Comparison of ENCODE assay signal across 18 cellular contexts in genomic region chr4:81930506-81931238, GRCh38.
DNase-seq lines count a peak whose midpoint lies in the region; ATAC-seq and TF ChIP-seq lines count a peak whose summit lies in the region.
"Had no signal": no experiment of that assay in that cellular context is flagged by ENCODE, and none has a peak within 500 bp of the region (broad histone marks: within the 10 kb centered on the region; RNA-seq: fewer than 3 reads in every experiment).

No MANE protein-coding gene starts in this region.

- no peak for TF ChIP-seq CTCF in activated CD8-positive, alpha-beta T cell treated with anti-CD3 and anti-CD28 coated beads for 36 hours (IDR thresholded peaks at IDR 0.05)

- H3K4me3 Mint-ChIP-seq in activated CD8-positive, alpha-beta T cell treated with anti-CD3 and anti-CD28 coated beads for 36 hours = no peak overlapping the region
- no peak overlapping the region for H3K4me3 Mint-ChIP-seq in activated CD8-positive, alpha-beta T cell treated with anti-CD3 and anti-CD28 coated beads, Interleukin-2, amount 10 ng/mL, durations not matched to agents 7 days and 5 days
- no peak overlapping the region for H3K4me3 Mint-ChIP-seq in stimulated activated effector memory CD8-positive, alpha-beta T cell treated with anti-CD3 and anti-CD28 coated beads, Interleukin-12 subunit alpha, Interleukin-12 subunit beta, amount 100 ng/mL, for 72 hours
- H3K4me3 Mint-ChIP-seq: CD4-positive, CD25-positive, alpha-beta regulatory T cell had no signal

- no peaks in the 10 kb centered on the region for H3K36me3 Mint-ChIP-seq in activated CD8-positive, alpha-beta T cell treated with anti-CD3 and anti-CD28 coated beads for 36 hours (ENCODE audit: low read depth)
- H3K36me3 Mint-ChIP-seq in activated CD8-positive, alpha-beta T cell treated with anti-CD3 and anti-CD28 coated beads, Interleukin-2, amount 10 ng/mL, durations not matched to agents 7 days and 5 days (ENCODE audit: low read depth) = no peaks in the 10 kb centered on the region
- no peaks in the 10 kb centered on the region for H3K36me3 Mint-ChIP-seq in stimulated activated effector memory CD8-positive, alpha-beta T cell treated with anti-CD3 and anti-CD28 coated beads, Interleukin-12 subunit alpha, Interleukin-12 subunit beta, amount 100 ng/mL, for 72 hours
- H3K36me3 Mint-ChIP-seq: CD4-positive, CD25-positive, alpha-beta regulatory T cell had no signal

- intact Hi-C loops in activated CD8-positive, alpha-beta T cell treated with anti-CD3 and anti-CD28 coated beads for 36 hours (cut with micrococcal nuclease) = no loop called here

- no peak overlapping the region for H3K27ac Mint-ChIP-seq in activated CD8-positive, alpha-beta T cell treated with anti-CD3 and anti-CD28 coated beads for 36 hours
- H3K27ac Mint-ChIP-seq in activated CD8-positive, alpha-beta T cell treated with anti-CD3 and anti-CD28 coated beads, Interleukin-2, amount 10 ng/mL, durations not matched to agents 7 days and 5 days = no peak overlapping the region
- H3K27ac Mint-ChIP-seq in stimulated activated effector memory CD8-positive, alpha-beta T cell treated with anti-CD3 and anti-CD28 coated beads, Interleukin-12 subunit alpha, Interleukin-12 subunit beta, amount 100 ng/mL, for 72 hours = no peak overlapping the region
- H3K27ac Mint-ChIP-seq: CD4-positive, CD25-positive, alpha-beta regulatory T cell had no signal

- peaks cover 2% of the 10 kb centered on the region for H3K9me3 Mint-ChIP-seq in activated CD8-positive, alpha-beta T cell treated with anti-CD3 and anti-CD28 coated beads for 36 hours
- H3K9me3 Mint-ChIP-seq in activated CD8-positive, alpha-beta T cell treated with anti-CD3 and anti-CD28 coated beads, Interleukin-2, amount 10 ng/mL, durations not matched to agents 7 days and 5 days (ENCODE audit: insufficient read depth) = no peaks in the 10 kb centered on the region
- no peaks in the 10 kb centered on the region for H3K9me3 Mint-ChIP-seq in stimulated activated effector memory CD8-positive, alpha-beta T cell treated with anti-CD3 and anti-CD28 coated beads, Interleukin-12 subunit alpha, Interleukin-12 subunit beta, amount 100 ng/mL, for 72 hours

- CTCF ChIA-PET in activated CD8-positive, alpha-beta T cell treated with anti-CD3 and anti-CD28 coated beads for 36 hours (lab: Charles Lee) = interaction anchor here (2.1 kb wide), 1 partner anchor 17 kb away, joined by 9 read pairs; no protein-coding TSS in a partner anchor
- CTCF ChIA-PET in activated CD8-positive, alpha-beta T cell treated with anti-CD3 and anti-CD28 coated beads, Interleukin-2, amount 10 ng/mL, durations not matched to agents 7 days and 5 days (lab: Charles Lee) = interaction anchor here (1.3 to 1.5 kb wide), 2 partner anchors 11 to 17 kb away, joined by 4 to 6 read pairs; no protein-coding TSS in a partner anchor
- CTCF ChIA-PET in HEK293T (lab: Yijun Ruan, JAX) = no interaction called here

- peaks cover 4% of the 10 kb centered on the region for H3K27me3 Mint-ChIP-seq in activated CD8-positive, alpha-beta T cell treated with anti-CD3 and anti-CD28 coated beads for 36 hours
- peaks cover 2% of the 10 kb centered on the region for H3K27me3 Mint-ChIP-seq in activated CD8-positive, alpha-beta T cell treated with anti-CD3 and anti-CD28 coated beads, Interleukin-2, amount 10 ng/mL, durations not matched to agents 7 days and 5 days (ENCODE audit: low read depth)
- H3K27me3 Mint-ChIP-seq: CD4-positive, CD25-positive, alpha-beta regulatory T cell had no signal

- ATAC-seq in activated CD8-positive, alpha-beta T cell treated with anti-CD3 and anti-CD28 coated beads for 36 hours = peak; percentile 71
- no peak for ATAC-seq in activated CD8-positive, alpha-beta T cell treated with anti-CD3 and anti-CD28 coated beads, Interleukin-2, amount 10 ng/mL, durations not matched to agents 7 days and 5 days
- ATAC-seq in HG02870 (IDR thresholded peaks at IDR 0.05; ENCODE audit: unreplicated experiment) (peak; percentile 65), HG03457 (IDR thresholded peaks at IDR 0.05; ENCODE audit: unreplicated experiment) (peak; percentile 56), HG03175 (IDR thresholded peaks at IDR 0.05; ENCODE audit: unreplicated experiment) (no peak)
- ATAC-seq in stimulated activated effector memory CD8-positive, alpha-beta T cell treated with anti-CD3 and anti-CD28 coated beads, Interleukin-12 subunit alpha, Interleukin-12 subunit beta, amount 100 ng/mL, for 72 hours = peak; percentile 70

- no peaks in the 10 kb centered on the region for H3K4me1 Mint-ChIP-seq in activated CD8-positive, alpha-beta T cell treated with anti-CD3 and anti-CD28 coated beads for 36 hours (ENCODE audit: low read depth)
- H3K4me1 Mint-ChIP-seq in activated CD8-positive, alpha-beta T cell treated with anti-CD3 and anti-CD28 coated beads, Interleukin-2, amount 10 ng/mL, durations not matched to agents 7 days and 5 days (ENCODE audit: low read depth) = no peaks in the 10 kb centered on the region
- H3K4me1 Mint-ChIP-seq in stimulated activated effector memory CD8-positive, alpha-beta T cell treated with anti-CD3 and anti-CD28 coated beads, Interleukin-12 subunit alpha, Interleukin-12 subunit beta, amount 100 ng/mL, for 72 hours = peaks cover 6% of the 10 kb centered on the region
- H3K4me1 Mint-ChIP-seq: CD4-positive, CD25-positive, alpha-beta regulatory T cell had no signal

- peak; percentile 17 for DNase-seq in activated CD8-positive, alpha-beta T cell treated with anti-CD3 and anti-CD28 coated beads for 36 hours
- no peak for DNase-seq in activated CD8-positive, alpha-beta T cell treated with anti-CD3 and anti-CD28 coated beads, Interleukin-2, amount 10 ng/mL, durations not matched to agents 7 days and 5 days
- no peak for DNase-seq in stimulated activated effector memory CD8-positive, alpha-beta T cell treated with anti-CD3 and anti-CD28 coated beads, Interleukin-12 subunit alpha, Interleukin-12 subunit beta, amount 100 ng/mL, for 72 hours (ENCODE audit: low spot score in 2 of 2)
- no peak for DNase-seq in dedifferentiated amniotic fluid mesenchymal stem cell (ENCODE audit: extremely low spot score)
- DNase-seq in HEK293T (ENCODE audit: extremely low spot score) = no peak
- DNase-seq: 8988T; CD4-positive, CD25-positive, alpha-beta regulatory T cell; COR-L47; DMS 273 treated with DMSO at 0.1 percent for 48 hours; NCI-H1092 treated with DMSO at 0.1 percent for 48 hours; NCI-H1694; NCI-H2081 treated with DMSO at 0.1 percent for 48 hours; NCI-H446 treated with DMSO at 0.1 percent for 48 hours; NCI-H69; Peyer's patch had no signal

- POLR2A ChIA-PET in activated CD8-positive, alpha-beta T cell treated with anti-CD3 and anti-CD28 coated beads for 36 hours (lab: Charles Lee) = no interaction called here
- POLR2A ChIA-PET in activated CD8-positive, alpha-beta T cell treated with anti-CD3 and anti-CD28 coated beads, Interleukin-2, amount 10 ng/mL, durations not matched to agents 7 days and 5 days (lab: Charles Lee) = interaction anchor here (0.7 kb wide), 1 partner anchor 91 kb away, joined by 3 read pairs; no protein-coding TSS in a partner anchor
- POLR2A ChIA-PET in HEK293T (lab: Yijun Ruan, JAX) = no interaction called here

TF ChIP-seq in HEK293T, 16 proteins besides CTCF, POLR2A, EP300 and RAD21:
- TF ChIP-seq SP1 (IDR thresholded peaks at IDR 0.05) = no peak
- no peak for TF ChIP-seq BHLHE40 (IDR thresholded peaks at IDR 0.05; ENCODE audit: borderline replicate concordance)
- no peak for TF ChIP-seq ARNT (IDR thresholded peaks at IDR 0.05)
- no peak for TF ChIP-seq ELF4 (IDR thresholded peaks at IDR 0.05)
- TF ChIP-seq TARDBP (IDR thresholded peaks at IDR 0.05) = no peak
- TF ChIP-seq L3MBTL2 (conservative IDR thresholded peaks at IDR 0.05) = no peak
- TF ChIP-seq, protein P1, sequence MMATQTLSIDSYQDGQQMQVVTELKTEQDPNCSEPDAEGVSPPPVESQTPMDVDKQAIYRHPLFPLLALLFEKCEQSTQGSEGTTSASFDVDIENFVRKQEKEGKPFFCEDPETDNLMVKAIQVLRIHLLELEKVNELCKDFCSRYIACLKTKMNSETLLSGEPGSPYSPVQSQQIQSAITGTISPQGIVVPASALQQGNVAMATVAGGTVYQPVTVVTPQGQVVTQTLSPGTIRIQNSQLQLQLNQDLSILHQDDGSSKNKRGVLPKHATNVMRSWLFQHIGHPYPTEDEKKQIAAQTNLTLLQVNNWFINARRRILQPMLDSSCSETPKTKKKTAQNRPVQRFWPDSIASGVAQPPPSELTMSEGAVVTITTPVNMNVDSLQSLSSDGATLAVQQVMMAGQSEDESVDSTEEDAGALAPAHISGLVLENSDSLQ (IDR thresholded peaks at IDR 0.05) = no peak
- TF ChIP-seq CTBP1 (IDR thresholded peaks at IDR 0.05; ENCODE audit: borderline replicate concordance) = no peak
- no peak for TF ChIP-seq FOXA1 (IDR thresholded peaks at IDR 0.05)
- TF ChIP-seq SUZ12 (IDR thresholded peaks at IDR 0.05) = no peak
- no peak for TF ChIP-seq ZNF384 (IDR thresholded peaks at IDR 0.05)
- no peak for TF ChIP-seq FOXM1 (IDR thresholded peaks at IDR 0.05; ENCODE audit: borderline replicate concordance)
- TF ChIP-seq HDGF (IDR thresholded peaks at IDR 0.05; ENCODE audit: borderline replicate concordance) = no peak
- TF ChIP-seq NFRKB (IDR thresholded peaks at IDR 0.05) = no peak

Comparison
In these comparisons a context has a peak if more than half of its experiments do, and no peak if none do; other contexts are left out.
1. ATAC-seq: peak in activated CD8-positive, alpha-beta T cell treated with anti-CD3 and anti-CD28 coated beads for 36 hours (single experiment), HG02870 (single experiment), HG03457 (single experiment) and stimulated activated effector memory CD8-positive, alpha-beta T cell treated with anti-CD3 and anti-CD28 coated beads, Interleukin-12 subunit alpha, Interleukin-12 subunit beta, amount 100 ng/mL, for 72 hours (single experiment); none in activated CD8-positive, alpha-beta T cell treated with anti-CD3 and anti-CD28 coated beads, Interleukin-2, amount 10 ng/mL, durations not matched to agents 7 days and 5 days (single experiment) and HG03175 (single experiment).